Comparison of ENCODE assay signal across 9 cellular contexts in genomic region chr19:39363909-39364457, GRCh38. TPM values are rescaled to one million over a fixed set of nuclear protein-coding genes. Genes with fewer than 3 reads are reported as not detected.
DNase-seq lines count a peak whose midpoint lies in the region; ATAC-seq and TF ChIP-seq lines count a peak whose summit lies in the region.
"Had no signal": no experiment of that assay in that cellular context is flagged by ENCODE, and none has a peak within 500 bp of the region (broad histone marks: within the 10 kb centered on the region; RNA-seq: fewer than 3 reads in every experiment).

No MANE protein-coding gene starts in this region.

- H3K4me1 Mint-ChIP-seq in activated T-helper 2 cell treated with anti-CD3 and anti-CD28 coated beads, Interferon-gamma antibody, Interleukin-2, Interleukin-4, amounts not matched to agents 10 μg/mL and 5 μg/mL and 100 μg/mL, durations not matched to agents 14 hours and 24 hours and 36 hours (ENCODE audit: low read depth) = peaks cover 3% of the 10 kb centered on the region

- ATAC-seq in Right ventricle myocardium superior (ENCODE audit: poor library complexity) (peak; percentile 77), gastrocnemius medialis (peak in 1 of 2 donors; percentile 23), HG02970 (IDR thresholded peaks at IDR 0.05; ENCODE audit: low FRiP score, unreplicated experiment) (no peak)

- no peak for TF ChIP-seq CTCF in gastrocnemius medialis (IDR thresholded peaks at IDR 0.05 in 4 of 5, conservative IDR thresholded peaks at IDR 0.05 in 1 of 5)

- H3K9me3 Mint-ChIP-seq in activated T-helper 2 cell treated with anti-CD3 and anti-CD28 coated beads, Interferon-gamma antibody, Interleukin-2, Interleukin-4, amounts not matched to agents 10 μg/mL and 5 μg/mL and 100 μg/mL, durations not matched to agents 14 hours and 24 hours and 36 hours = no peaks in the 10 kb centered on the region

- peaks cover 0 to 42% of the 10 kb centered on the region in 2 donors for H3K36me3 ChIP-seq in gastrocnemius medialis

- peaks cover 42 to 44% of the 10 kb centered on the region in 2 donors for H3K4me1 ChIP-seq in gastrocnemius medialis

- no peaks in the 10 kb centered on the region for H3K27me3 Mint-ChIP-seq in activated T-helper 2 cell treated with anti-CD3 and anti-CD28 coated beads, Interferon-gamma antibody, Interleukin-2, Interleukin-4, amounts not matched to agents 10 μg/mL and 5 μg/mL and 100 μg/mL, durations not matched to agents 14 hours and 24 hours and 36 hours (ENCODE audit: low read depth)

- in situ Hi-C loops in G401 (cut with HindIII; ENCODE audit: low sequenced_read_pairs) (no loop called here), gastrocnemius medialis (cut with MboI; ENCODE audit: low sequenced_read_pairs in 4 of 4) (no loop called here)

- TF ChIP-seq POLR2A in gastrocnemius medialis (IDR thresholded peaks at IDR 0.05) = no peak

- intact Hi-C loops in activated T-helper 2 cell treated with anti-CD3 and anti-CD28 coated beads, Interferon-gamma antibody, Interleukin-2, Interleukin-4, amounts not matched to agents 10 μg/mL and 5 μg/mL and 100 μg/mL, durations not matched to agents 14 hours and 24 hours and 36 hours (cut with micrococcal nuclease) = no loop called here
- intact Hi-C loops in Right ventricle myocardium superior (cut with DNase I) = no loop called here
- intact Hi-C loops in gastrocnemius medialis (cut with DNase I; ENCODE audit: low total_unique reads) = no loop called here

- no peaks in the 10 kb centered on the region for H3K9me3 ChIP-seq in gastrocnemius medialis

- peaks cover 45% of the 10 kb centered on the region for H3K36me3 Mint-ChIP-seq in activated T-helper 2 cell treated with anti-CD3 and anti-CD28 coated beads, Interferon-gamma antibody, Interleukin-2, Interleukin-4, amounts not matched to agents 10 μg/mL and 5 μg/mL and 100 μg/mL, durations not matched to agents 14 hours and 24 hours and 36 hours (ENCODE audit: low read depth)

- H3K4me3 Mint-ChIP-seq in activated T-helper 2 cell treated with anti-CD3 and anti-CD28 coated beads, Interferon-gamma antibody, Interleukin-2, Interleukin-4, amounts not matched to agents 10 μg/mL and 5 μg/mL and 100 μg/mL, durations not matched to agents 14 hours and 24 hours and 36 hours (ENCODE audit: low read depth) = no peak overlapping the region

- no peak overlapping the region for H3K4me3 ChIP-seq in gastrocnemius medialis

- H3K27me3 ChIP-seq in gastrocnemius medialis = no peaks in the 10 kb centered on the region

- DNase-seq in G401 (ENCODE audit: low spot score) (peak; percentile 20), Right ventricle myocardium superior (peak; percentile 72), gastrocnemius medialis (no peak), NOMO-1 (lab: John Stamatoyannopoulos, UW; ENCODE audit: unreplicated experiment in 2 of 2) (no peak), ureter (ENCODE audit: low spot score) (no peak)
- no peak for DNase-seq in activated T-helper 2 cell treated with anti-CD3 and anti-CD28 coated beads, Interferon-gamma antibody, Interleukin-2, Interleukin-4, amounts not matched to agents 10 μg/mL and 5 μg/mL and 100 μg/mL, durations not matched to agents 14 hours and 24 hours and 36 hours (ENCODE audit: low spot score)
- no peak for DNase-seq in central memory CD4-positive, alpha-beta T cell
- DNase-seq: GF-D8 had no signal

- H3K27ac ChIP-seq in gastrocnemius medialis = peak overlapping the region; percentile 40 to 67 (median 60)

- H3K27ac Mint-ChIP-seq in activated T-helper 2 cell treated with anti-CD3 and anti-CD28 coated beads, Interferon-gamma antibody, Interleukin-2, Interleukin-4, amounts not matched to agents 10 μg/mL and 5 μg/mL and 100 μg/mL, durations not matched to agents 14 hours and 24 hours and 36 hours = peak overlapping the region; percentile 43

RNA-seq across cellular contexts. Expression of gene SAMD4B, which starts 21.8 kb away (rescaled TPM):
- 44.2 and 64.2 TPM in 2 replicates for total RNA-seq in G401 (2014; rRNA removed; shearing (Covaris generic))
- 64.0 TPM in 2 replicates for total RNA-seq in activated T-helper 2 cell treated with anti-CD3 and anti-CD28 coated beads, Interferon-gamma antibody, Interleukin-2, Interleukin-4, amounts not matched to agents 10 μg/mL and 5 μg/mL and 100 μg/mL, durations not matched to agents 14 hours and 24 hours and 36 hours
- total RNA-seq in Right ventricle myocardium superior (43.1 TPM), gastrocnemius medialis (10 to 100 TPM; 30.9 to 63.7 (median 59.2) TPM), ureter (104 TPM)

RNA-seq across cellular contexts. Expression of gene PAF1, which starts 26.9 kb away (rescaled TPM):
- 54.0 and 61.7 TPM in 2 replicates for total RNA-seq in G401 (2014; rRNA removed; shearing (Covaris generic))
- 49.5 and 51.1 TPM in 2 replicates for total RNA-seq in activated T-helper 2 cell treated with anti-CD3 and anti-CD28 coated beads, Interferon-gamma antibody, Interleukin-2, Interleukin-4, amounts not matched to agents 10 μg/mL and 5 μg/mL and 100 μg/mL, durations not matched to agents 14 hours and 24 hours and 36 hours
- total RNA-seq in Right ventricle myocardium superior = 32.0 TPM
- 10 to 100 TPM; 48.1 to 65.3 (median 50.2) TPM for total RNA-seq in gastrocnemius medialis
- 36.9 TPM for total RNA-seq in ureter

RNA-seq across cellular contexts. Expression of gene MED29, which starts 27.2 kb away (rescaled TPM):
- 35.9 and 71.8 TPM in 2 replicates for total RNA-seq in G401 (2014; rRNA removed; shearing (Covaris generic))
- total RNA-seq in activated T-helper 2 cell treated with anti-CD3 and anti-CD28 coated beads, Interferon-gamma antibody, Interleukin-2, Interleukin-4, amounts not matched to agents 10 μg/mL and 5 μg/mL and 100 μg/mL, durations not matched to agents 14 hours and 24 hours and 36 hours = 32.3 and 34.7 TPM in 2 replicates
- total RNA-seq in Right ventricle myocardium superior (22.1 TPM), gastrocnemius medialis (10 to 100 TPM; 25.5 to 48.1 (median 37.7) TPM), ureter (51.8 TPM)

RNA-seq across cellular contexts. Expression of gene GMFG, which starts 28.1 kb away (rescaled TPM):
- not detected in 2 replicates for total RNA-seq in G401 (2014; rRNA removed; shearing (Covaris generic))
- total RNA-seq in activated T-helper 2 cell treated with anti-CD3 and anti-CD28 coated beads, Interferon-gamma antibody, Interleukin-2, Interleukin-4, amounts not matched to agents 10 μg/mL and 5 μg/mL and 100 μg/mL, durations not matched to agents 14 hours and 24 hours and 36 hours = 350 and 364 TPM in 2 replicates
- total RNA-seq in Right ventricle myocardium superior = 17.1 TPM
- 1 to 10 TPM; 2.3 to 5.4 (median 3.7) TPM for total RNA-seq in gastrocnemius medialis
- total RNA-seq in ureter = 22.3 TPM

RNA-seq across cellular contexts. Expression of gene ZFP36, which starts 42.7 kb away (rescaled TPM):
- 1.1 and 1.9 TPM in 2 replicates for total RNA-seq in G401 (2014; rRNA removed; shearing (Covaris generic))
- total RNA-seq in activated T-helper 2 cell treated with anti-CD3 and anti-CD28 coated beads, Interferon-gamma antibody, Interleukin-2, Interleukin-4, amounts not matched to agents 10 μg/mL and 5 μg/mL and 100 μg/mL, durations not matched to agents 14 hours and 24 hours and 36 hours = 45.4 and 46.9 TPM in 2 replicates
- total RNA-seq in Right ventricle myocardium superior (44.9 TPM), gastrocnemius medialis (100 to 1,000 TPM in 2 of 4 donors, 10 to 100 TPM in 2; 72.2 to 202 (median 132) TPM), ureter (230 TPM)

Comparison
In these comparisons a context has a peak if more than half of its experiments do, and no peak if none do; other contexts are left out.
1. DNase-seq: peak in G401 (single experiment) and Right ventricle myocardium superior (single experiment); none in activated T-helper 2 cell treated with anti-CD3 and anti-CD28 coated beads, Interferon-gamma antibody, Interleukin-2, Interleukin-4, amounts not matched to agents 10 μg/mL and 5 μg/mL and 100 μg/mL, durations not matched to agents 14 hours and 24 hours and 36 hours (single experiment), gastrocnemius medialis (0 of 2), NOMO-1 (0 of 2), ureter (single experiment) and central memory CD4-positive, alpha-beta T cell (single experiment).